In genomic region chr15:91289324-91289723, GRCh38 we compare ENCODE assay signal across 9 cellular contexts.
A peak's percentile ranks its signal among the peaks of the same experiment; 100 is the strongest.
DNase-seq lines count a peak whose midpoint lies in the region; ATAC-seq and TF ChIP-seq lines count a peak whose summit lies in the region.
"Had no signal": no experiment of that assay in that cellular context is flagged by ENCODE, and none has a peak within 500 bp of the region (broad histone marks: within the 10 kb centered on the region; RNA-seq: fewer than 3 reads in every experiment).

No MANE protein-coding gene starts in this region.

- ATAC-seq in GM19395 (IDR thresholded peaks at IDR 0.05; ENCODE audit: unreplicated experiment) = no peak
- no peak for ATAC-seq in HG02623 (IDR thresholded peaks at IDR 0.05; ENCODE audit: unreplicated experiment)
- ATAC-seq in GM21528 (IDR thresholded peaks at IDR 0.05; ENCODE audit: low FRiP score, unreplicated experiment) = no peak

- POLR2A ChIA-PET in A673 (lab: Charles Lee; ENCODE audit: low non-redundant PET) = no interaction called here

- no peak for TF ChIP-seq EP300 in sigmoid colon (IDR thresholded peaks at IDR 0.05)

- no peaks in the 10 kb centered on the region for H3K9me3 ChIP-seq in A673 (ENCODE audit: low read depth, low read length, poor library complexity, severe bottlenecking)
- H3K9me3 ChIP-seq in sigmoid colon = no peaks in the 10 kb centered on the region
- H3K9me3 ChIP-seq: MG63 had no signal

- H3K27ac ChIP-seq in A673 (ENCODE audit: low read depth, low read length, poor library complexity, severe bottlenecking) = no peak overlapping the region
- no peak overlapping the region for H3K27ac ChIP-seq in sigmoid colon

- peak; percentile 35; the same call in 1 of the 2 replicates for TF ChIP-seq CTCF in A673 (conservative IDR thresholded peaks at IDR 0.05; ENCODE audit: low read depth, low read length)
- TF ChIP-seq CTCF in GM12872 (IDR thresholded peaks at IDR 0.05; ENCODE audit: insufficient read depth, low read depth, low read length) = peak; percentile 22; the same call in 1 of the 3 replicates
- no peak for TF ChIP-seq CTCF in sigmoid colon (IDR thresholded peaks at IDR 0.05)

- no peak for TF ChIP-seq POLR2A in sigmoid colon (IDR thresholded peaks at IDR 0.05)

- DNase-seq in A673 (ENCODE audit: low spot score) (peak; percentile 16), NCI-H82 (lab: John Stamatoyannopoulos, UW) (peak; percentile 29), cerebellar cortex (ENCODE audit: low spot score) (peak; percentile 60), sigmoid colon (no peak)
- DNase-seq: MG63 had no signal

- no peaks in the 10 kb centered on the region for H3K27me3 ChIP-seq in A673 (replicated peaks; ENCODE audit: insufficient read depth, low read depth, low read length, poor library complexity)
- peaks cover 0 to 6% (median 0%) of the 10 kb centered on the region in 3 donors for H3K27me3 ChIP-seq in sigmoid colon

- no peaks in the 10 kb centered on the region for H3K36me3 ChIP-seq in A673 (ENCODE audit: insufficient read depth, low read length, poor library complexity, severe bottlenecking)
- no peaks in the 10 kb centered on the region for H3K36me3 ChIP-seq in sigmoid colon
- H3K36me3 ChIP-seq: MG63 had no signal

- 46% methylated on average over 1 of the region's 1 CpG for WGBS in sigmoid colon, 2 donors

- no peak overlapping the region for H3K4me3 ChIP-seq in A673 (ENCODE audit: low read depth, low read length, poor library complexity, severe bottlenecking)
- no peak overlapping the region for H3K4me3 ChIP-seq in sigmoid colon
- H3K4me3 ChIP-seq: MG63 had no signal

- intact Hi-C loops in A673 (cut with micrococcal nuclease; ENCODE audit: unreplicated experiment) = no loop called here
- intact Hi-C loops in sigmoid colon (cut with DNase I) = no loop called here

- no TSS peak for BruUV-seq in A673 (replicated peaks; lab: Mats Ljungman, UMichigan)

- H3K4me1 ChIP-seq in A673 (ENCODE audit: insufficient read depth, low read length, poor library complexity, severe bottlenecking) (no peaks in the 10 kb centered on the region), sigmoid colon (no peaks in the 10 kb centered on the region)

- CTCF ChIA-PET in A673 (lab: Charles Lee) = no interaction called here

Comparison
In these comparisons a context has a peak if more than half of its experiments do, and no peak if none do; other contexts are left out.
1. CTCF ChIP-seq: peak in A673 (single experiment) and GM12872 (single experiment); none in sigmoid colon (0 of 4).